Comparison of ENCODE assay signal across 20 cellular contexts in genomic region chr3:156764761-156765160, GRCh38.
DNase-seq lines count a peak whose midpoint lies in the region; ATAC-seq and TF ChIP-seq lines count a peak whose summit lies in the region.
"Had no signal": no experiment of that assay in that cellular context is flagged by ENCODE, and none has a peak within 500 bp of the region (broad histone marks: within the 10 kb centered on the region; RNA-seq: fewer than 3 reads in every experiment).

No MANE protein-coding gene starts in this region.

- H3K9me3 ChIP-seq in PC-3 (ENCODE audit: low read length) (no peaks in the 10 kb centered on the region), osteoblast (ENCODE audit: low read depth, low read length) (no peaks in the 10 kb centered on the region), OCI-LY7 (ENCODE audit: low read length) (no peaks in the 10 kb centered on the region)
- H3K9me3 ChIP-seq: gastroesophageal sphincter had no signal

- H3K79me2 ChIP-seq in PC-3 (ENCODE audit: low read length) = no peaks in the 10 kb centered on the region
- no peaks in the 10 kb centered on the region for H3K79me2 ChIP-seq in osteoblast (ENCODE audit: insufficient read depth, low read length)
- H3K79me2 ChIP-seq in OCI-LY7 (ENCODE audit: insufficient read depth, low read depth, low read length) = no peaks in the 10 kb centered on the region

- TF ChIP-seq CTCF in PC-3 (conservative IDR thresholded peaks at IDR 0.05; ENCODE audit: low read depth, low read length) (no peak), epithelial cell of esophagus (IDR thresholded peaks at IDR 0.05; ENCODE audit: insufficient read depth, low read depth, low read length, missing control alignments) (no peak), osteoblast (IDR thresholded peaks at IDR 0.05; ENCODE audit: extremely low read depth, low read depth, low read length) (no peak), OCI-LY7 (conservative IDR thresholded peaks at IDR 0.05; ENCODE audit: low read length) (no peak)

- peak; percentile 58 for ATAC-seq in PC-3
- no peak for ATAC-seq in HG02623 (IDR thresholded peaks at IDR 0.05; ENCODE audit: unreplicated experiment)
- ATAC-seq: gastroesophageal sphincter, HCT116, right cardiac atrium, T-cell had no signal

- BruUV-seq in PC-3 (replicated peaks; lab: Mats Ljungman, UMichigan) = no TSS peak
- BruUV-seq in OCI-LY7 (replicated peaks; lab: Mats Ljungman, UMichigan) = no TSS peak

- H3K9me2 ChIP-seq in PC-3 (replicated peaks; ENCODE audit: low read length) (no peaks in the 10 kb centered on the region), OCI-LY7 (ENCODE audit: insufficient read depth, low read length) (no peaks in the 10 kb centered on the region)

- H3K27me3 ChIP-seq in PC-3 (ENCODE audit: low read length) = no peaks in the 10 kb centered on the region
- H3K27me3 ChIP-seq in osteoblast (ENCODE audit: insufficient read depth, low read length) = no peaks in the 10 kb centered on the region
- H3K27me3 ChIP-seq: gastroesophageal sphincter had no signal

- H3K36me3 ChIP-seq in PC-3 (ENCODE audit: low read depth, low read length) (no peaks in the 10 kb centered on the region), osteoblast (ENCODE audit: insufficient read depth, low read length) (no peaks in the 10 kb centered on the region), OCI-LY7 (ENCODE audit: insufficient read depth, low read length) (no peaks in the 10 kb centered on the region)
- H3K36me3 ChIP-seq: gastroesophageal sphincter had no signal

- no peak overlapping the region for H3K9ac ChIP-seq in PC-3 (ENCODE audit: low read length)

- in situ Hi-C loops in Caki2 (cut with HindIII; ENCODE audit: low pct_unique_long_range_greater_than_20kb, low sequenced_read_pairs) = no loop called here

- CTCF ChIA-PET in PC-3 (lab: Charles Lee) = no interaction called here
- CTCF ChIA-PET in OCI-LY7 (lab: Charles Lee; ENCODE audit: unreplicated experiment) = no interaction called here

- 0 out of 2 replicates have a peak, but pooled peaks cover 6% of the 10 kb centered on the region for H3K4me1 ChIP-seq in PC-3 (ENCODE audit: insufficient read depth, low read length)
- H3K4me1 ChIP-seq in osteoblast (ENCODE audit: insufficient read depth, low read length) = peaks cover 36% of the 10 kb centered on the region
- H3K4me1 ChIP-seq in OCI-LY7 (ENCODE audit: insufficient read depth, low read length, poor library complexity, severe bottlenecking) = no peaks in the 10 kb centered on the region

- H3K27ac ChIP-seq in PC-3 (ENCODE audit: low read length) (peak overlapping the region; percentile 18; the same call in 1 of the 2 replicates), osteoblast (ENCODE audit: low read depth, low read length) (peak overlapping the region; percentile 90), OCI-LY7 (ENCODE audit: low read depth, low read length, poor library complexity, severe bottlenecking) (no peak overlapping the region)
- H3K27ac ChIP-seq: gastroesophageal sphincter had no signal

- no peaks in the 10 kb centered on the region for H3F3A ChIP-seq in PC-3 (ENCODE audit: low read length, unreplicated experiment)

- intact Hi-C loops in PC-3 (cut with micrococcal nuclease) (loop anchor here (2.0 to 5.0 kb wide), 2 partner anchors 18 to 42 kb away; no protein-coding TSS in a partner anchor), OCI-LY7 (cut with micrococcal nuclease; ENCODE audit: unreplicated experiment) (no loop called here)

- POLR2A ChIA-PET in PC-3 (lab: Charles Lee; ENCODE audit: unreplicated experiment) = no interaction called here
- POLR2A ChIA-PET in OCI-LY7 (lab: Charles Lee) = interaction anchor here (0.6 to 1.1 kb wide), 2 partner anchors 10 to 33 kb away, joined by 3 to 4 read pairs; no protein-coding TSS in a partner anchor

- H2AFZ ChIP-seq in PC-3 (ENCODE audit: low read length) = no peak overlapping the region
- no peak overlapping the region for H2AFZ ChIP-seq in osteoblast (ENCODE audit: low read length)
- H2AFZ ChIP-seq in OCI-LY7 (ENCODE audit: low read length) = no peak overlapping the region

- H3K4me2 ChIP-seq in PC-3 (ENCODE audit: low read length) = no peak overlapping the region
- H3K4me2 ChIP-seq in osteoblast (ENCODE audit: insufficient read depth, low read length) = no peak overlapping the region
- H3K4me2 ChIP-seq in OCI-LY7 (ENCODE audit: low read length) = no peak overlapping the region

- H4K20me1 ChIP-seq in PC-3 (ENCODE audit: low read length) = no peaks in the 10 kb centered on the region
- no peaks in the 10 kb centered on the region for H4K20me1 ChIP-seq in osteoblast (ENCODE audit: insufficient read depth, low read length)
- no peaks in the 10 kb centered on the region for H4K20me1 ChIP-seq in OCI-LY7 (ENCODE audit: insufficient read depth, low read length)

- no peak overlapping the region for H3K4me3 ChIP-seq in PC-3 (ENCODE audit: low read length)
- H3K4me3 ChIP-seq in epithelial cell of esophagus (ENCODE audit: low read length) = no peak overlapping the region
- no peak overlapping the region for H3K4me3 ChIP-seq in osteoblast (ENCODE audit: insufficient read depth, low read length)
- H3K4me3 ChIP-seq in OCI-LY7 (ENCODE audit: low read depth, low read length, poor library complexity, severe bottlenecking) = no peak overlapping the region
- H3K4me3 ChIP-seq: gastroesophageal sphincter had no signal

- DNase-seq in Caki2 (ENCODE audit: low read depth) (peak; percentile 20), PC-3 (peak; percentile 30), epithelial cell of esophagus (ENCODE audit: low read depth) (peak; percentile 79), osteoblast (ENCODE audit: insufficient read length, low spot score, missing footprints) (no peak), OCI-LY7 (ENCODE audit: low spot score) (no peak), NCI-H2107 treated with DMSO at 0.1 percent for 48 hours (lab: John Stamatoyannopoulos, UW; ENCODE audit: unreplicated experiment) (no peak), NCI-H1048 (lab: John Stamatoyannopoulos, UW) (no peak)
- DNase-seq: activated CD4-positive, alpha-beta T cell treated with anti-CD3 and anti-CD28 coated beads for 1 hour; activated naive CD4-positive, alpha-beta T cell treated with anti-CD3 and anti-CD28 coated beads, Interleukin-2, amount 10 ng/mL, durations not matched to agents 7 days and 5 days; activated T-cell treated with anti-CD3 and anti-CD28 coated beads, Interleukin-2, amount 50 U/mL, for 72 hours; amygdala; caudate nucleus; KBM-7; naive B cell; right cardiac atrium; SHP77 treated with DMSO at 0.1 percent for 48 hours; T-cell had no signal

Comparison
In these comparisons a context has a peak if more than half of its experiments do, and no peak if none do; other contexts are left out.
1. DNase-seq: peak in Caki2 (single experiment), PC-3 (single experiment) and epithelial cell of esophagus (single experiment); none in osteoblast (single experiment), OCI-LY7 (single experiment), NCI-H2107 treated with DMSO at 0.1 percent for 48 hours (single experiment) and NCI-H1048 (single experiment).